In genomic region chr7:120190109-120190508, GRCh38 we compare ENCODE assay signal across 23 cellular contexts.
"Had no signal": no experiment of that assay in that cellular context is flagged by ENCODE, and none has a peak within 500 bp of the region (broad histone marks: within the 10 kb centered on the region; RNA-seq: fewer than 3 reads in every experiment).

No MANE protein-coding gene starts in this region.

- H3K36me3 ChIP-seq: esophagus muscularis mucosa, gastrocnemius medialis, ovary, right atrium auricular region, sigmoid colon, stomach, thoracic aorta, transverse colon had no signal

- H3K27ac ChIP-seq: dorsolateral prefrontal cortex, epithelial cell of prostate, esophagus muscularis mucosa, gastrocnemius medialis, ovary, right atrium auricular region, sigmoid colon, skin epidermis, stomach, thoracic aorta, transverse colon had no signal

- ATAC-seq: gastrocnemius medialis; mucosa of descending colon; naive thymus-derived CD8-positive, alpha-beta T cell; stimulated activated naive B cell treated with anti-CD40 and anti-IgM and Interleukin-4, amounts not matched to agents 10 μg/mL and 1 μg/mL and 100 μg/mL, for 72 hours had no signal

- H3K9me3 ChIP-seq: esophagus muscularis mucosa, gastrocnemius medialis, mucosa of descending colon, ovary, right atrium auricular region, stomach, thoracic aorta, transverse colon had no signal

- H3K4me1 ChIP-seq: right atrium auricular region, sigmoid colon, stomach, transverse colon had no signal

- H3K4me3 ChIP-seq: dorsolateral prefrontal cortex, esophagus muscularis mucosa, gastrocnemius medialis, mucosa of descending colon, ovary, right atrium auricular region, sigmoid colon, skin epidermis, stomach, thoracic aorta, transverse colon had no signal

- H3K36me3 Mint-ChIP-seq: naive thymus-derived CD8-positive, alpha-beta T cell; stimulated activated naive B cell treated with anti-CD40 and anti-IgM and Interleukin-4, amounts not matched to agents 10 μg/mL and 1 μg/mL and 100 μg/mL, for 72 hours had no signal

- H3K4me1 Mint-ChIP-seq: naive thymus-derived CD8-positive, alpha-beta T cell; stimulated activated naive B cell treated with anti-CD40 and anti-IgM and Interleukin-4, amounts not matched to agents 10 μg/mL and 1 μg/mL and 100 μg/mL, for 72 hours had no signal

- DNase-seq: cortex of kidney; dorsolateral prefrontal cortex; effector memory CD4-positive, alpha-beta T cell; gastrocnemius medialis; glutamatergic neuron; kidney glomerular epithelial cell; mucosa of descending colon; naive thymus-derived CD8-positive, alpha-beta T cell; nucleus accumbens; ovary; sigmoid colon; stimulated activated CD4-positive, alpha-beta T cell treated with anti-CD3 and anti-CD28 coated beads, Interleukin-2, amount 100 ng/mL, for 24 hours; stimulated activated CD4-positive, alpha-beta T cell treated with anti-CD3 and anti-CD28 coated beads, Interleukin-4, amount 100 ng/mL, for 4 hours; stimulated activated naive B cell treated with anti-CD40 and anti-IgM and Interleukin-4, amounts not matched to agents 10 μg/mL and 1 μg/mL and 100 μg/mL, for 72 hours; stomach; substantia nigra; transverse colon had no signal

- H3K27me3 Mint-ChIP-seq: naive thymus-derived CD8-positive, alpha-beta T cell; stimulated activated naive B cell treated with anti-CD40 and anti-IgM and Interleukin-4, amounts not matched to agents 10 μg/mL and 1 μg/mL and 100 μg/mL, for 72 hours had no signal

- H3K27me3 ChIP-seq: dorsolateral prefrontal cortex, esophagus muscularis mucosa, gastrocnemius medialis, ovary, right atrium auricular region, sigmoid colon, stomach, transverse colon had no signal

- H3K27ac Mint-ChIP-seq: naive thymus-derived CD8-positive, alpha-beta T cell; stimulated activated naive B cell treated with anti-CD40 and anti-IgM and Interleukin-4, amounts not matched to agents 10 μg/mL and 1 μg/mL and 100 μg/mL, for 72 hours had no signal

- FAIRE-seq: islet of Langerhans had no signal

- H3K4me3 Mint-ChIP-seq: naive thymus-derived CD8-positive, alpha-beta T cell; stimulated activated naive B cell treated with anti-CD40 and anti-IgM and Interleukin-4, amounts not matched to agents 10 μg/mL and 1 μg/mL and 100 μg/mL, for 72 hours had no signal
